20 cellular contexts compared by ENCODE assay signal in the genomic region with DNA sequence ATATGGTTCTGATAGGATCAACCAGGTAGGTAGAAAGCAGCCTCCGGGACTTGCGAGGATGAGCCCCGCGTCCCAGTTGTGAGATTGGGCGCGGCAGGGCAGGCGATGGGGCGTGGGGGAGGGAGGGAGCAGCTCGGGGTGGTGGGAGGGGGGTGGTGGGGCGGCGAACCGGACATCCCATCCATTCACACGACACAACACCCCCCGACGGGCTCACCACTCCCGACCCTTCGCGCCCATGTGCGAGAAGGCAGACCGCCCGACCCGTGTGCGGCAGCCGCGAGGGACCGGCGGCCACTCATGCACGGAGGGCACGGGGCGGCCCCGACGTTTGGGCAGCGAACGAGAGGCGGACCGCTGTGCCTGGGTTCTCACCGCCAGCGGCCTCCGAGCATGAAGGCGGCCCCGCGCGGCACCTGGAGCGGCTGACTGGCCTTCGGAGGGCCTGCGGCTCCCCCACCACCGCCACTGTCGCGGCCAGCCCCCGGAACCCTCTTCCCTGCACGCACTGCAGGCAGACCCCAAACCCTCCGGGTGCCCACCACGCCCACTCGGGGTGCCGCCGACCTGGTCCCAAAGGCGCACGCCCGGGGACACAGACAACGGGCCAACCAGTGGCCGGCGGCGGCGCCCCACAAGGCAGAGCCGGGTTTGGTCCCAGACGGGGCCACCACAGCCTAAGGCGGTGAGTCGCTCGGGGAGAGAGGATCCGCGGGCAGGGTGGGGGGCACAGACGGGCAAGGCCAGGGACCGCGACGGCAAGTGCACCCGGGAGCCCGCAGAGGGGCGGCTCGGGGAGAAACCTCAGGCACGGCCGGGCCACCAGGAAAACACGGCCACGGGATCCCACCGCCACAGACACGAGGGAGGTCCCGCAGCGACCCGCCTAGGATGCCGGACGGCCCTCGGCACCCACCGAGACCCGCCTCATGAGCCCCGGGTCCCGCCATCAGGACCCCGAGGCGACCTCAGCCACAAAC.
A peak's percentile ranks its signal among the peaks of the same experiment; 100 is the strongest.
DNase-seq lines count a peak whose midpoint lies in the region; ATAC-seq, FAIRE-seq and TF ChIP-seq lines count a peak whose summit lies in the region.
"Had no signal": no experiment of that assay in that cellular context is flagged by ENCODE, and none has a peak within 500 bp of the region (broad histone marks: within the 10 kb centered on the region; RNA-seq: fewer than 3 reads in every experiment).

No MANE protein-coding gene starts in this region.

- in situ Hi-C loops in HepG2 (cut with HindIII; ENCODE audit: extremely low pct_ligation_motif_present, low pct_unique_long_range_greater_than_20kb): no loop called here

- H3K9me3 Mint-ChIP-seq in WTC11: peaks cover 24% of the 10 kb centered on the region

- H3K27me3 ChIP-seq in cardiac muscle cell: peaks cover 36% of the 10 kb centered on the region
- no peaks in the 10 kb centered on the region for H3K27me3 ChIP-seq in HepG2 (ENCODE audit: control insufficient read depth in 1 of 2, insufficient read depth in 2 of 2, low read length in 2 of 2)
- peaks cover 8% of the 10 kb centered on the region for H3K27me3 ChIP-seq in prostate gland (replicated peaks; ENCODE audit: insufficient read depth)
- H3K27me3 ChIP-seq: SJCRH30 had no signal

- no peak overlapping the region for H3K27ac ChIP-seq in cardiac muscle cell
- H3K27ac ChIP-seq in HepG2 (ENCODE audit: extremely low read length, insufficient read depth, low read length): no peak overlapping the region
- H3K27ac ChIP-seq in prostate gland: no peak overlapping the region
- H3K27ac ChIP-seq: SJCRH30 had no signal

- peak overlapping the region; percentile 36 for H3K4me3 ChIP-seq in cardiac muscle cell
- no peak overlapping the region for H3K4me3 ChIP-seq in HepG2 (replicated peaks in 1 of 3; ENCODE audit: insufficient read depth in 1 of 3, low read depth in 2 of 3, low read length in 3 of 3)
- peak overlapping the region in 1 of 2 donors; percentile 18 for H3K4me3 ChIP-seq in prostate gland
- H3K4me3 ChIP-seq: SJCRH30 had no signal

- 89% methylated on average over 71 of the region's 97 CpGs for WGBS in HepG2 (ENCODE audit: low lambda C conversion rate)
- 26% methylated on average over 74 of the region's 97 CpGs for WGBS in prostate gland

- CTCF ChIA-PET in WTC11 (lab: Charles Lee): interaction anchor here (1.5 kb wide), 1 partner anchor 403 kb away, joined by 3 read pairs; no protein-coding TSS in a partner anchor
- CTCF ChIA-PET in HepG2 (lab: Yijun Ruan, JAX; ENCODE audit: low intra/inter-chr PET ratio, low total read pairs): no interaction called here

- TF ChIP-seq POLR2A in HepG2 (IDR thresholded peaks at IDR 0.05; ENCODE audit: insufficient read depth in 1 of 2, low read depth in 2 of 2, low read length in 2 of 2) (no peak), prostate gland (IDR thresholded peaks at IDR 0.05) (no peak)

- no peak overlapping the region for H3K4me2 ChIP-seq in HepG2 (ENCODE audit: low read depth, low read length)

- FAIRE-seq in HepG2 (lab: Jason Lieb, UNC): no peak
- FAIRE-seq: GM19239 had no signal

- ATAC-seq in left cardiac atrium (no peak), WTC11 (peak; percentile 44), HepG2 (no peak; the same call in 2 of the 3 replicates), GM18861 (IDR thresholded peaks at IDR 0.05; ENCODE audit: unreplicated experiment) (no peak)
- ATAC-seq: PC-3 had no signal

- peaks cover 2% of the 10 kb centered on the region; the same call in 1 of the 2 replicates for H3K4me1 Mint-ChIP-seq in WTC11
- H3K4me1 Mint-ChIP-seq: B cell had no signal

- H3K36me3 ChIP-seq in cardiac muscle cell (no peaks in the 10 kb centered on the region), HepG2 (replicated peaks in 1 of 2; ENCODE audit: control insufficient read depth in 1 of 2, insufficient read depth in 2 of 2, low read length in 2 of 2) (no peaks in the 10 kb centered on the region), prostate gland (no peaks in the 10 kb centered on the region)
- H3K36me3 ChIP-seq: SJCRH30 had no signal

- no peak for TF ChIP-seq CTCF in cardiac muscle cell (IDR thresholded peaks at IDR 0.05; ENCODE audit: low read depth, low read length)
- no peak for TF ChIP-seq CTCF in WTC11 (IDR thresholded peaks at IDR 0.05)
- TF ChIP-seq CTCF in HepG2 (CRISPR knock-in tag; IDR thresholded peaks at IDR 0.05): no peak
- no peak for TF ChIP-seq CTCF in prostate gland (IDR thresholded peaks at IDR 0.05)

- no TSS peak for BruUV-seq in HepG2 (replicated peaks; lab: Mats Ljungman, UMichigan)

- no peak for TF ChIP-seq RAD21 in HepG2 (CRISPR knock-in tag; IDR thresholded peaks at IDR 0.05)

- H3K79me2 ChIP-seq in HepG2 (ENCODE audit: insufficient read depth, low read length): no peaks in the 10 kb centered on the region

- no peak overlapping the region for H3K9ac ChIP-seq in HepG2 (ENCODE audit: insufficient read depth, low read depth, low read length)

- H3K27ac Mint-ChIP-seq in WTC11: no peak overlapping the region
- H3K27ac Mint-ChIP-seq: B cell had no signal

- peaks cover 19% of the 10 kb centered on the region for H3K36me3 Mint-ChIP-seq in WTC11

- H3K27me3 Mint-ChIP-seq in WTC11 (ENCODE audit: low read depth): peaks cover 46% of the 10 kb centered on the region
- H3K27me3 Mint-ChIP-seq: B cell had no signal

- TF ChIP-seq EP300 in HepG2 (IDR thresholded peaks at IDR 0.05; ENCODE audit: low read depth in 2 of 2, low read length in 2 of 2) (no peak), HepG2 (CRISPR knock-in tag; IDR thresholded peaks at IDR 0.05; ENCODE audit: borderline replicate concordance) (no peak)

- no peaks in the 10 kb centered on the region for H3K9me3 ChIP-seq in cardiac muscle cell (ENCODE audit: low read depth)
- H3K9me3 ChIP-seq in HepG2 (ENCODE audit: low read length): peaks cover 79% of the 10 kb centered on the region
- no peaks in the 10 kb centered on the region for H3K9me3 ChIP-seq in prostate gland
- H3K9me3 ChIP-seq: SJCRH30 had no signal

- H3K4me3 Mint-ChIP-seq in WTC11: peak overlapping the region; percentile 85
- H3K4me3 Mint-ChIP-seq: B cell had no signal

- H2AFZ ChIP-seq in HepG2 (ENCODE audit: low read length): no peak overlapping the region

- H3K4me1 ChIP-seq in cardiac muscle cell (ENCODE audit: low read depth) (no peaks in the 10 kb centered on the region), HepG2 (ENCODE audit: insufficient read depth, low read length) (no peaks in the 10 kb centered on the region), prostate gland (replicated peaks) (no peaks in the 10 kb centered on the region)
- H3K4me1 ChIP-seq: SJCRH30 had no signal

- H4K20me1 ChIP-seq in HepG2 (ENCODE audit: insufficient read depth, low read length): no peaks in the 10 kb centered on the region

- intact Hi-C loops in left cardiac atrium (cut with DNase I) (no loop called here), HepG2 (cut with micrococcal nuclease; ENCODE audit: unreplicated experiment) (no loop called here), prostate gland (cut with DNase I) (no loop called here)

- POLR2A ChIA-PET in WTC11 (lab: Charles Lee) (no interaction called here), HepG2 (lab: Yijun Ruan, JAX) (no interaction called here)

- DNase-seq in cardiac muscle cell (ENCODE audit: low read depth in 1 of 2, low spot score in 1 of 2): no peak
- DNase-seq in left cardiac atrium: no peak
- peak; percentile 35 for DNase-seq in WTC11 (ENCODE audit: low spot score)
- no peak for DNase-seq in HepG2 (ENCODE audit: low spot score)
- no peak for DNase-seq in NCI-H345 treated with DMSO at 0.1 percent for 48 hours (lab: John Stamatoyannopoulos, UW; ENCODE audit: unreplicated experiment)
- no peak for DNase-seq in prostate gland (ENCODE audit: low spot score)
- DNase-seq: DMS 273 treated with DMSO at 0.1 percent for 48 hours, DND-41, GDM1, GOT3, KG1, NCI-H1694 treated with DMSO at 0.1 percent for 48 hours, NCI-H524, NCI-H82, PC-3, RPMI8226, SJCRH30 had no signal

TF ChIP-seq in WTC11, 78 proteins besides CTCF, POLR2A, EP300 and RAD21:
- TF ChIP-seq, protein P1, sequence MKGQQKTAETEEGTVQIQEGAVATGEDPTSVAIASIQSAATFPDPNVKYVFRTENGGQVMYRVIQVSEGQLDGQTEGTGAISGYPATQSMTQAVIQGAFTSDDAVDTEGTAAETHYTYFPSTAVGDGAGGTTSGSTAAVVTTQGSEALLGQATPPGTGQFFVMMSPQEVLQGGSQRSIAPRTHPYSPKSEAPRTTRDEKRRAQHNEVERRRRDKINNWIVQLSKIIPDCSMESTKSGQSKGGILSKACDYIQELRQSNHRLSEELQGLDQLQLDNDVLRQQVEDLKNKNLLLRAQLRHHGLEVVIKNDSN (CRISPR knock-in tag; IDR thresholded peaks at IDR 0.05): no peak
- peak; percentile 24; the same call in 1 of the 2 replicates for TF ChIP-seq MAX (CRISPR knock-in tag; IDR thresholded peaks at IDR 0.05)
TF ChIP-seq in WTC11: peak in this region for 1.

TF ChIP-seq in HepG2, 621 proteins besides CTCF, POLR2A, EP300 and RAD21 (continues in another document):
- TF ChIP-seq DNMT1 (CRISPR knock-in tag; IDR thresholded peaks at IDR 0.05): peak; percentile 74; the same call in 1 of the 2 replicates
- TF ChIP-seq ZFP41 (CRISPR knock-in tag; IDR thresholded peaks at IDR 0.05; ENCODE audit: borderline replicate concordance): no peak
- no peak for TF ChIP-seq KAT8 (CRISPR knock-in tag; IDR thresholded peaks at IDR 0.05)
- TF ChIP-seq ZIK1 (CRISPR knock-in tag; IDR thresholded peaks at IDR 0.05; ENCODE audit: borderline replicate concordance, low read depth): no peak
- TF ChIP-seq TFE3 (CRISPR knock-in tag; IDR thresholded peaks at IDR 0.05): no peak
